1 cellular context compared by ENCODE assay signal in the genomic region with DNA sequence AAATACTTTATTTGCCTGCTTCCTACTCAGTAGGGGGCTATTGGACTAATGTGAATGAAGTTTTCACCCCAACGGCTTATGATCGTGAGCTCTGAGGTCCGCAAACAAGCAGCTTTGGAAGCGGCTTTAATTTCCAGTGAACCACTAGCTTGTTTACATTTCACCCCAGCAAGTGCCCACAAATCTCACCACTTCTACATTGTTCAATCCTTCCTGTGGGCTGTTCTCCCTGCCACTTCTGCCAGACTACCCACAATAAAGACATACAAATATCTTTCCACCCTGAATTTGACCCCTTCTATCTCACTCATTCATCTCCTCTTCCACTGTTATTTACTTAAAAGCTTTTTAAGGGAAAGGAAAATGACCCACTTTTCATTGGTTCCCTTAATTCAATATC.
TF ChIP-seq lines count a peak whose summit lies in the region.

No MANE protein-coding gene starts in this region.

TF ChIP-seq in SK-N-SH, 30 proteins besides CTCF, POLR2A, EP300 and RAD21 (continued from another document):
- TF ChIP-seq FOSL2 (IDR thresholded peaks at IDR 0.05; ENCODE audit: borderline replicate concordance, low read depth) (no peak), TCF12 (IDR thresholded peaks at IDR 0.05) (no peak), FOXM1 (IDR thresholded peaks at IDR 0.05; ENCODE audit: low read depth) (no peak)
- TF ChIP-seq, protein P1, sequence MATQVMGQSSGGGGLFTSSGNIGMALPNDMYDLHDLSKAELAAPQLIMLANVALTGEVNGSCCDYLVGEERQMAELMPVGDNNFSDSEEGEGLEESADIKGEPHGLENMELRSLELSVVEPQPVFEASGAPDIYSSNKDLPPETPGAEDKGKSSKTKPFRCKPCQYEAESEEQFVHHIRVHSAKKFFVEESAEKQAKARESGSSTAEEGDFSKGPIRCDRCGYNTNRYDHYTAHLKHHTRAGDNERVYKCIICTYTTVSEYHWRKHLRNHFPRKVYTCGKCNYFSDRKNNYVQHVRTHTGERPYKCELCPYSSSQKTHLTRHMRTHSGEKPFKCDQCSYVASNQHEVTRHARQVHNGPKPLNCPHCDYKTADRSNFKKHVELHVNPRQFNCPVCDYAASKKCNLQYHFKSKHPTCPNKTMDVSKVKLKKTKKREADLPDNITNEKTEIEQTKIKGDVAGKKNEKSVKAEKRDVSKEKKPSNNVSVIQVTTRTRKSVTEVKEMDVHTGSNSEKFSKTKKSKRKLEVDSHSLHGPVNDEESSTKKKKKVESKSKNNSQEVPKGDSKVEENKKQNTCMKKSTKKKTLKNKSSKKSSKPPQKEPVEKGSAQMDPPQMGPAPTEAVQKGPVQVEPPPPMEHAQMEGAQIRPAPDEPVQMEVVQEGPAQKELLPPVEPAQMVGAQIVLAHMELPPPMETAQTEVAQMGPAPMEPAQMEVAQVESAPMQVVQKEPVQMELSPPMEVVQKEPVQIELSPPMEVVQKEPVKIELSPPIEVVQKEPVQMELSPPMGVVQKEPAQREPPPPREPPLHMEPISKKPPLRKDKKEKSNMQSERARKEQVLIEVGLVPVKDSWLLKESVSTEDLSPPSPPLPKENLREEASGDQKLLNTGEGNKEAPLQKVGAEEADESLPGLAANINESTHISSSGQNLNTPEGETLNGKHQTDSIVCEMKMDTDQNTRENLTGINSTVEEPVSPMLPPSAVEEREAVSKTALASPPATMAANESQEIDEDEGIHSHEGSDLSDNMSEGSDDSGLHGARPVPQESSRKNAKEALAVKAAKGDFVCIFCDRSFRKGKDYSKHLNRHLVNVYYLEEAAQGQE (IDR thresholded peaks at IDR 0.05; ENCODE audit: low read depth, low read length), result no peak
